8 cellular contexts compared by ENCODE assay signal in genomic region chr3:111978493-111978832, GRCh38. TPM values are rescaled to one million over a fixed set of nuclear protein-coding genes. Genes with fewer than 3 reads are reported as not detected.
DNase-seq lines count a peak whose midpoint lies in the region; ATAC-seq, FAIRE-seq and TF ChIP-seq lines count a peak whose summit lies in the region.

No MANE protein-coding gene starts in this region.

- no peaks in the 10 kb centered on the region for H3K9me3 ChIP-seq in heart right ventricle
- no peaks in the 10 kb centered on the region for H3K9me3 ChIP-seq in mammary epithelial cell (replicated peaks; ENCODE audit: insufficient read depth, low read length)
- H3K9me3 ChIP-seq in mononuclear cell (ENCODE audit: low read depth, low read length): no peaks in the 10 kb centered on the region
- H3K9me3 ChIP-seq in aorta (ENCODE audit: control insufficient read depth, low read length): no peaks in the 10 kb centered on the region

- ATAC-seq in heart right ventricle: no peak
- ATAC-seq in aorta (ENCODE audit: low FRiP score): no peak

- dilution Hi-C loops in mammary epithelial cell (cut with HindIII; ENCODE audit: low sequenced_read_pairs): no loop called here

- H2AFZ ChIP-seq in mammary epithelial cell (ENCODE audit: low read depth, low read length): peak overlapping the region; percentile 95

- H3K27me3 ChIP-seq in heart right ventricle (no peaks in the 10 kb centered on the region), mammary epithelial cell (ENCODE audit: insufficient read depth, low read length) (no peaks in the 10 kb centered on the region), mononuclear cell (ENCODE audit: insufficient read depth, low read length) (no peaks in the 10 kb centered on the region), aorta (ENCODE audit: control insufficient read depth in 1 of 2, insufficient read depth in 2 of 2, low read length in 1 of 2) (no peaks in the 10 kb centered on the region)

- intact Hi-C loops in heart right ventricle (cut with DNase I) (loop anchor here in 1 of 10 donors (5.0 kb wide), 1 partner anchor 34 kb away; no protein-coding TSS in a partner anchor), cardiac septum (cut with DNase I) (no loop called here), mammary epithelial cell (cut with micrococcal nuclease) (no loop called here), aorta (cut with DNase I) (no loop called here)

- H3K9ac ChIP-seq in mammary epithelial cell (ENCODE audit: insufficient read depth, low read length): peak overlapping the region; percentile 62

- TF ChIP-seq CTCF in heart right ventricle (IDR thresholded peaks at IDR 0.05): no peak
- TF ChIP-seq CTCF in mammary epithelial cell (conservative IDR thresholded peaks at IDR 0.05 in 1 of 2, IDR thresholded peaks at IDR 0.05 in 1 of 2; ENCODE audit: extremely low read depth in 1 of 2, insufficient read depth in 1 of 2, low read depth in 1 of 2, low read length in 2 of 2): no peak

- BruUV-seq in mammary epithelial cell (replicated peaks; lab: Mats Ljungman, UMichigan): TSS peak; percentile 89

- H4K20me1 ChIP-seq in mammary epithelial cell (ENCODE audit: insufficient read depth, low read length): no peaks in the 10 kb centered on the region

- H3K79me2 ChIP-seq in mammary epithelial cell (ENCODE audit: insufficient read depth, low read length): peaks cover 38% of the 10 kb centered on the region

- H3K4me3 ChIP-seq in heart right ventricle: peak overlapping the region; percentile 43 to 95 (median 81)
- peak overlapping the region; percentile 44 to 74 (median 67) for H3K4me3 ChIP-seq in mammary epithelial cell (replicated peaks in 1 of 3; ENCODE audit: insufficient read depth in 1 of 3, low read depth in 2 of 3, low read length in 3 of 3)
- H3K4me3 ChIP-seq in mononuclear cell (ENCODE audit: low read length): peak overlapping the region; percentile 73
- H3K4me3 ChIP-seq in aorta (ENCODE audit: low read length in 2 of 2): peak overlapping the region; percentile 80 to 88

- no peak for FAIRE-seq in urothelium cell line (lab: Jason Lieb, UNC)

- H3K27ac ChIP-seq in heart right ventricle (peak overlapping the region; percentile 32 to 92 (median 86)), mammary epithelial cell (ENCODE audit: insufficient read depth, low read depth, low read length) (peak overlapping the region; percentile 55), aorta (ENCODE audit: low read depth in 1 of 2, low read length in 2 of 2) (peak overlapping the region in 1 of 2 donors; percentile 56)

- CTCF ChIA-PET in mammary epithelial cell (lab: Charles Lee; ENCODE audit: low non-redundant PET): interaction anchor here (0.6 to 1.0 kb wide), 3 partner anchors 65 to 357 kb away, joined by 4 to 6 read pairs (median 5); no protein-coding TSS in a partner anchor

- H3K36me3 ChIP-seq in heart right ventricle (peaks cover 0 to 37% (median 11%) of the 10 kb centered on the region in 9 donors), mammary epithelial cell (ENCODE audit: insufficient read depth, low read length) (peaks cover 11% of the 10 kb centered on the region), aorta (ENCODE audit: control insufficient read depth in 1 of 2, insufficient read depth in 2 of 2, low read length in 1 of 2) (no peaks in the 10 kb centered on the region)

- DNase-seq in heart right ventricle (no peak), cardiac septum (ENCODE audit: low spot score) (no peak), mammary epithelial cell (no peak), aorta (no peak), urothelium cell line (ENCODE audit: low spot score) (no peak), NCI-H1105 treated with DMSO at 0.1 percent for 48 hours (lab: John Stamatoyannopoulos, UW) (no peak), NCI-H1694 treated with DMSO at 0.1 percent for 48 hours (lab: John Stamatoyannopoulos, UW) (no peak)

- 7 to 8% methylated on average over 17 of the region's 17 CpGs for WGBS in heart right ventricle, 2 donors
- WGBS in mammary epithelial cell (ENCODE audit: low coverage, missing lambda C conversion rate): 6% methylated on average over 17 of the region's 17 CpGs
- WGBS in aorta, 2 donors: 2 to 6% methylated on average over 17 of the region's 17 CpGs

- H3K4me1 ChIP-seq in heart right ventricle (peaks cover 0 to 47% (median 27%) of the 10 kb centered on the region in 9 donors), mammary epithelial cell (ENCODE audit: insufficient read depth, low read length) (peaks cover 2% of the 10 kb centered on the region), mononuclear cell (ENCODE audit: insufficient read depth, low read length) (peaks cover 13% of the 10 kb centered on the region), aorta (ENCODE audit: control insufficient read depth in 1 of 2, insufficient read depth in 2 of 2, low read length in 2 of 2) (peaks cover 0 to 3% of the 10 kb centered on the region in 2 donors)

- H3K4me2 ChIP-seq in mammary epithelial cell (ENCODE audit: insufficient read depth, low read depth, low read length): peak overlapping the region; percentile 81

- in situ Hi-C loops in mammary epithelial cell (cut with MboI; ENCODE audit: low sequenced_read_pairs in 2 of 2): no loop called here

RNA-seq across cellular contexts. Expression of gene ABHD10, which starts 0.4 kb away (rescaled TPM):
- 10 to 100 TPM; 42.5 to 57.8 (median 50.1) TPM for total RNA-seq in heart right ventricle
- polyA plus RNA-seq in heart right ventricle: 10 to 100 TPM; 10.5 to 51.1 TPM
- total RNA-seq in cardiac septum: 34.6 TPM
- 10 to 100 TPM; 14.8 to 23.1 TPM for total RNA-seq in mammary epithelial cell
- polyA plus RNA-seq in mammary epithelial cell: 18.5 TPM
- 8.7 TPM for polyA minus RNA-seq in mammary epithelial cell
- 27.3 TPM for total RNA-seq in mononuclear cell
- total RNA-seq in aorta: 10 to 100 TPM; 14.1 to 21.6 TPM
- polyA plus RNA-seq in aorta: 10 to 100 TPM in 1 of 2 donors, 1 to 10 TPM in 1; 8.6 to 11.7 TPM

RNA-seq across cellular contexts. Expression of gene TAGLN3, which starts 20.3 kb away (rescaled TPM):
- 1 to 10 TPM in 2 of 10 donors, under 1 TPM in 5, not detected in 3; 0.36 to 1.1 (median 0.58) TPM for total RNA-seq in heart right ventricle
- polyA plus RNA-seq in heart right ventricle: under 1 TPM; 0.10 to 0.66 TPM
- 0.46 TPM for total RNA-seq in cardiac septum
- total RNA-seq in mammary epithelial cell: 1 to 10 TPM in 1 of 2 donors, under 1 TPM in 1; 0.50 to 5.3 TPM
- 16.4 TPM for polyA plus RNA-seq in mammary epithelial cell
- polyA minus RNA-seq in mammary epithelial cell: 21.2 TPM
- total RNA-seq in mononuclear cell: not detected
- total RNA-seq in aorta: not detected
- polyA plus RNA-seq in aorta: not detected

RNA-seq across cellular contexts. Expression of gene TMPRSS7, which starts 56.1 kb away (rescaled TPM):
- total RNA-seq in heart right ventricle (not detected), cardiac septum (not detected), mammary epithelial cell (not detected), mononuclear cell (not detected), aorta (not detected)
- polyA plus RNA-seq in heart right ventricle (not detected), mammary epithelial cell (0.03 TPM), aorta (not detected)
- polyA minus RNA-seq in mammary epithelial cell: not detected
